In genomic region chr17:64496786-64497564, GRCh38 we compare ENCODE assay signal across 1 cellular context.
TF ChIP-seq lines count a peak whose summit lies in the region.

TSS of gene POLG2 (minus strand) at chr17:64497054. CDS start at chr17:64496968, 86 bp downstream.

TF ChIP-seq in HepG2, 621 proteins besides CTCF, POLR2A, EP300 and RAD21 (continued from another document and continues in another):
- TF ChIP-seq ZNF513 (CRISPR knock-in tag; conservative IDR thresholded peaks at IDR 0.05) (0 out of 2 replicates have a peak, but pooled peaks have one; percentile 58), ZFP90 (CRISPR knock-in tag; IDR thresholded peaks at IDR 0.05; ENCODE audit: borderline replicate concordance) (peak; percentile 84; the same call in 1 of the 2 replicates), IRF2 (CRISPR knock-in tag; IDR thresholded peaks at IDR 0.05) (peak; percentile 70), MXD1 (CRISPR knock-in tag; IDR thresholded peaks at IDR 0.05) (peak; percentile 94), ATF7 (IDR thresholded peaks at IDR 0.05) (no peak), ATF7 (CRISPR knock-in tag; IDR thresholded peaks at IDR 0.05) (peak; percentile 88), ZNF446 (CRISPR knock-in tag; IDR thresholded peaks at IDR 0.05) (peak; percentile 49; the same call in 1 of the 2 replicates), ZSCAN30 (CRISPR knock-in tag; IDR thresholded peaks at IDR 0.05) (no peak), HNRNPH1 (optimal IDR thresholded peaks at IDR 0.05; ENCODE audit: low read depth, low read length) (no peak), SALL2 (CRISPR knock-in tag; IDR thresholded peaks at IDR 0.05) (peak; percentile 68; the same call in 1 of the 2 replicates), ZNF296 (CRISPR knock-in tag; conservative IDR thresholded peaks at IDR 0.05) (peak; percentile 40; the same call in 1 of the 2 replicates), NFE2L1 (CRISPR knock-in tag; IDR thresholded peaks at IDR 0.05; ENCODE audit: borderline replicate concordance) (peak; percentile 89; the same call in 1 of the 2 replicates), ZNF274 (CRISPR knock-in tag; IDR thresholded peaks at IDR 0.05) (peak; percentile 76), HINFP (CRISPR knock-in tag; IDR thresholded peaks at IDR 0.05; ENCODE audit: low read depth) (no peak; the same call in none of the 2 replicates), ZFAT (CRISPR knock-in tag; conservative IDR thresholded peaks at IDR 0.05) (no peak), REXO4 (CRISPR knock-in tag; IDR thresholded peaks at IDR 0.05; ENCODE audit: borderline replicate concordance) (0 out of 2 replicates have a peak, but pooled peaks have one; percentile 31), SMAD3 (CRISPR knock-in tag; IDR thresholded peaks at IDR 0.05) (peak; percentile 15), BRCA1 (CRISPR knock-in tag; IDR thresholded peaks at IDR 0.05) (peak; percentile 27; the same call in 1 of the 2 replicates), POGZ (CRISPR knock-in tag; IDR thresholded peaks at IDR 0.05) (peak; percentile 84), SP2 (CRISPR knock-in tag; IDR thresholded peaks at IDR 0.05) (peak; percentile 70), ZNF557 (CRISPR knock-in tag; IDR thresholded peaks at IDR 0.05) (peak; percentile 67), RBM39 (IDR thresholded peaks at IDR 0.05; ENCODE audit: low read depth, low read length, poor library complexity, severe bottlenecking) (peak; percentile 66), ZNF772 (CRISPR knock-in tag; IDR thresholded peaks at IDR 0.05) (peak; percentile 27; the same call in 1 of the 2 replicates), KLF16 (CRISPR knock-in tag; IDR thresholded peaks at IDR 0.05) (peak in 1 of 2 experiments; percentile 84; a peak in 1 of 4 replicates), CC2D1A (CRISPR knock-in tag; IDR thresholded peaks at IDR 0.05) (peak; percentile 84; the same call in 1 of the 2 replicates), ZNF367 (CRISPR knock-in tag; IDR thresholded peaks at IDR 0.05; ENCODE audit: borderline replicate concordance) (no peak), PHF21A (CRISPR knock-in tag; IDR thresholded peaks at IDR 0.05) (peak; percentile 68), ONECUT2 (CRISPR knock-in tag; IDR thresholded peaks at IDR 0.05) (0 out of 2 replicates have a peak, but pooled peaks have one; percentile 11), POLR2AphosphoS2 (IDR thresholded peaks at IDR 0.05; ENCODE audit: low read depth, low read length) (peak; percentile 99), ZNF713 (CRISPR knock-in tag; IDR thresholded peaks at IDR 0.05) (0 out of 2 replicates have a peak, but pooled peaks have one; percentile 69)
- TF ChIP-seq, protein P1, sequence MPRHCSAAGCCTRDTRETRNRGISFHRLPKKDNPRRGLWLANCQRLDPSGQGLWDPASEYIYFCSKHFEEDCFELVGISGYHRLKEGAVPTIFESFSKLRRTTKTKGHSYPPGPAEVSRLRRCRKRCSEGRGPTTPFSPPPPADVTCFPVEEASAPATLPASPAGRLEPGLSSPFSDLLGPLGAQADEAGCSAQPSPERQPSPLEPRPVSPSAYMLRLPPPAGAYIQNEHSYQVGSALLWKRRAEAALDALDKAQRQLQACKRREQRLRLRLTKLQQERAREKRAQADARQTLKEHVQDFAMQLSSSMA (CRISPR knock-in tag; IDR thresholded peaks at IDR 0.05) = no peak
- TF ChIP-seq, protein P2, sequence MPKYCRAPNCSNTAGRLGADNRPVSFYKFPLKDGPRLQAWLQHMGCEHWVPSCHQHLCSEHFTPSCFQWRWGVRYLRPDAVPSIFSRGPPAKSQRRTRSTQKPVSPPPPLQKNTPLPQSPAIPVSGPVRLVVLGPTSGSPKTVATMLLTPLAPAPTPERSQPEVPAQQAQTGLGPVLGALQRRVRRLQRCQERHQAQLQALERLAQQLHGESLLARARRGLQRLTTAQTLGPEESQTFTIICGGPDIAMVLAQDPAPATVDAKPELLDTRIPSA (CRISPR knock-in tag; IDR thresholded peaks at IDR 0.05; ENCODE audit: borderline replicate concordance) = peak; percentile 87; the same call in 1 of the 2 replicates
- TF ChIP-seq, protein P3, sequence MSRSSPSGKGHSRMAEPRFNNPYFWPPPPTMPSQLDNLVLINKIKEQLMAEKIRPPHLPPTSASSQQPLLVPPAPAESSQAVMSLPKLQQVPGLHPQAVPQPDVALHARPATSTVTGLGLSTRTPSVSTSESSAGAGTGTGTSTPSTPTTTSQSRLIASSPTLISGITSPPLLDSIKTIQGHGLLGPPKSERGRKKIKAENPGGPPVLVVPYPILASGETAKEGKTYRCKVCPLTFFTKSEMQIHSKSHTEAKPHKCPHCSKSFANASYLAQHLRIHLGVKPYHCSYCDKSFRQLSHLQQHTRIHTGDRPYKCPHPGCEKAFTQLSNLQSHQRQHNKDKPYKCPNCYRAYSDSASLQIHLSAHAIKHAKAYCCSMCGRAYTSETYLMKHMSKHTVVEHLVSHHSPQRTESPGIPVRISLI (CRISPR knock-in tag; IDR thresholded peaks at IDR 0.05; ENCODE audit: borderline replicate concordance) = 0 out of 2 replicates have a peak, but pooled peaks have one; percentile 28
- TF ChIP-seq, protein P4, sequence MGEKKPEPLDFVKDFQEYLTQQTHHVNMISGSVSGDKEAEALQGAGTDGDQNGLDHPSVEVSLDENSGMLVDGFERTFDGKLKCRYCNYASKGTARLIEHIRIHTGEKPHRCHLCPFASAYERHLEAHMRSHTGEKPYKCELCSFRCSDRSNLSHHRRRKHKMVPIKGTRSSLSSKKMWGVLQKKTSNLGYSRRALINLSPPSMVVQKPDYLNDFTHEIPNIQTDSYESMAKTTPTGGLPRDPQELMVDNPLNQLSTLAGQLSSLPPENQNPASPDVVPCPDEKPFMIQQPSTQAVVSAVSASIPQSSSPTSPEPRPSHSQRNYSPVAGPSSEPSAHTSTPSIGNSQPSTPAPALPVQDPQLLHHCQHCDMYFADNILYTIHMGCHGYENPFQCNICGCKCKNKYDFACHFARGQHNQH (CRISPR knock-in tag; IDR thresholded peaks at IDR 0.05) = peak; percentile 88
- TF ChIP-seq, protein P5, sequence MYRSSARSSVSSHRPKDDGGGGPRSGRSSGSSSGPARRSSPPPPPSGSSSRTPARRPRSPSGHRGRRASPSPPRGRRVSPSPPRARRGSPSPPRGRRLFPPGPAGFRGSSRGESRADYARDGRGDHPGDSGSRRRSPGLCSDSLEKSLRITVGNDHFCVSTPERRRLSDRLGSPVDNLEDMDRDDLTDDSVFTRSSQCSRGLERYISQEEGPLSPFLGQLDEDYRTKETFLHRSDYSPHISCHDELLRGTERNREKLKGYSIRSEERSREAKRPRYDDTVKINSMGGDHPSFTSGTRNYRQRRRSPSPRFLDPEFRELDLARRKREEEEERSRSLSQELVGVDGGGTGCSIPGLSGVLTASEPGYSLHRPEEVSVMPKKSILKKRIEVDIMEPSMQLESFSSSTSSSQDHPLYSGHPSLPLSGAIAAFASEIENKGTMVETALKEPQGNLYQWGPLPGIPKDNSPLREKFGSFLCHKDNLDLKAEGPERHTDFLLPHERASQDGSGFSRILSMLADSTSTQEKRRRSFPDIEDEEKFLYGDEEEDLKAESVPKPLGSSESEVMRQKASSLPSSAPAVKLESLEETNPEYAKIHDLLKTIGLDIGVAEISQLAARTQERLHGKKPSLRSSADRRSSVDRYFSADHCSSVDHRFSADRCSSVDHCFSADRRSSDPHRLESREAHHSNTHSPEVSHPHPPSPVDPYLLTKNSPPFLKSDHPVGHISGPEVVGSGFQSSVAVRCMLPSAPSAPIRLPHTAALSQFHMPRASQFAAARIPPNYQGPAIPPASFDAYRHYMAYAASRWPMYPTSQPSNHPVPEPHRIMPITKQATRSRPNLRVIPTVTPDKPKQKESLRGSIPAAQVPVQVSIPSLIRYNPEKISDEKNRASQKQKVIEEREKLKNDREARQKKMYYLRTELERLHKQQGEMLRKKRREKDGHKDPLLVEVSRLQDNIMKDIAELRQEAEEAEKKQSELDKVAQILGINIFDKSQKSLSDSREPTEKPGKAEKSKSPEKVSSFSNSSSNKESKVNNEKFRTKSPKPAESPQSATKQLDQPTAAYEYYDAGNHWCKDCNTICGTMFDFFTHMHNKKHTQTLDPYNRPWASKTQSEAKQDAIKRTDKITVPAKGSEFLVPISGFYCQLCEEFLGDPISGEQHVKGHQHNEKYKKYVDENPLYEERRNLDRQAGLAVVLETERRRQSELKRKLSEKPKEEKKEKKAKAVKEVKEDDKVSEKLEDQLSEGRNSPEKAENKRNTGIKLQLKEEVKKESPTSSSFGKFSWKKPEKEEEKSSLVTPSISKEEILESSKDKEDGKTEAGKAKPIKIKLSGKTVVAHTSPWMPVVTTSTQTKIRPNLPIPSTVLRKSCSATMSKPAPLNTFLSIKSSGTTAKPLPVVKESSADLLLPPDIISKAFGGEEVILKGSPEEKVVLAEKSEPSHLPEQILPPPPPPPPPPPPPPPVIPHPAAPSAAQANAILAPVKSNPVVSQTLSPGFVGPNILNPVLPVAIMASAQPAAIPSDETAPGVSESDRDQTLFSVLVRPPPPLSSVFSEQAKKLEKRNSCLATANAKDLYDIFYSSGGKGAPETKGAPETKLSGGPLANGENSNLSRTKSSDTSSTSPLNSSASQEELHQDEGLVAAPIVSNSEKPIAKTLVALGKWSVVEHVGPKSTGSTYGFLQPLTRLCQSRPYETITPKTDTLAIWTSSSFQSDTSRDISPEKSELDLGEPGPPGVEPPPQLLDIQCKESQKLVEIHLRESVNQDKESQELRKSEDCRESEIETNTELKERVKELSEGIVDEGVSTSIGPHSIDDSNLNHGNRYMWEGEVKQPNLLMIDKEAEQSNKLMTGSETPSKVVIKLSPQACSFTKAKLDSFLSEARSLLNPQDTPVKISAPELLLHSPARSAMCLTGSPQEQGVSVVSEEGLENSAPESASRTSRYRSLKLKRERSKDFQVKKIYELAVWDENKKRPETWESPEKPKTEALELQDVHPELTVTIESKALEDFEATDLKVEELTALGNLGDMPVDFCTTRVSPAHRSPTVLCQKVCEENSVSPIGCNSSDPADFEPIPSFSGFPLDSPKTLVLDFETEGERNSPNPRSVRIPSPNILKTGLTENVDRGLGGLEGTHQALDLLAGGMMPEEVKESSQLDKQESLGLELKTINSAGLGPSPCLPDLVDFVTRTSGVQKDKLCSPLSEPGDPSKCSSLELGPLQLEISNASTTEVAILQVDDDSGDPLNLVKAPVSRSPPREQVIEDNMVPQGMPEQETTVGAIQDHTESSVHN (CRISPR knock-in tag; IDR thresholded peaks at IDR 0.05) = no peak
- TF ChIP-seq, protein P6, sequence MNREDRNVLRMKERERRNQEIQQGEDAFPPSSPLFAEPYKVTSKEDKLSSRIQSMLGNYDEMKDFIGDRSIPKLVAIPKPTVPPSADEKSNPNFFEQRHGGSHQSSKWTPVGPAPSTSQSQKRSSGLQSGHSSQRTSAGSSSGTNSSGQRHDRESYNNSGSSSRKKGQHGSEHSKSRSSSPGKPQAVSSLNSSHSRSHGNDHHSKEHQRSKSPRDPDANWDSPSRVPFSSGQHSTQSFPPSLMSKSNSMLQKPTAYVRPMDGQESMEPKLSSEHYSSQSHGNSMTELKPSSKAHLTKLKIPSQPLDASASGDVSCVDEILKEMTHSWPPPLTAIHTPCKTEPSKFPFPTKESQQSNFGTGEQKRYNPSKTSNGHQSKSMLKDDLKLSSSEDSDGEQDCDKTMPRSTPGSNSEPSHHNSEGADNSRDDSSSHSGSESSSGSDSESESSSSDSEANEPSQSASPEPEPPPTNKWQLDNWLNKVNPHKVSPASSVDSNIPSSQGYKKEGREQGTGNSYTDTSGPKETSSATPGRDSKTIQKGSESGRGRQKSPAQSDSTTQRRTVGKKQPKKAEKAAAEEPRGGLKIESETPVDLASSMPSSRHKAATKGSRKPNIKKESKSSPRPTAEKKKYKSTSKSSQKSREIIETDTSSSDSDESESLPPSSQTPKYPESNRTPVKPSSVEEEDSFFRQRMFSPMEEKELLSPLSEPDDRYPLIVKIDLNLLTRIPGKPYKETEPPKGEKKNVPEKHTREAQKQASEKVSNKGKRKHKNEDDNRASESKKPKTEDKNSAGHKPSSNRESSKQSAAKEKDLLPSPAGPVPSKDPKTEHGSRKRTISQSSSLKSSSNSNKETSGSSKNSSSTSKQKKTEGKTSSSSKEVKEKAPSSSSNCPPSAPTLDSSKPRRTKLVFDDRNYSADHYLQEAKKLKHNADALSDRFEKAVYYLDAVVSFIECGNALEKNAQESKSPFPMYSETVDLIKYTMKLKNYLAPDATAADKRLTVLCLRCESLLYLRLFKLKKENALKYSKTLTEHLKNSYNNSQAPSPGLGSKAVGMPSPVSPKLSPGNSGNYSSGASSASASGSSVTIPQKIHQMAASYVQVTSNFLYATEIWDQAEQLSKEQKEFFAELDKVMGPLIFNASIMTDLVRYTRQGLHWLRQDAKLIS (CRISPR knock-in tag; IDR thresholded peaks at IDR 0.05) = no peak; the same call in 1 of the 2 replicates
